29 cellular contexts compared by ENCODE assay signal in genomic region chr1:57678138-57678537, GRCh38.
DNase-seq lines count a peak whose midpoint lies in the region; ATAC-seq, FAIRE-seq and TF ChIP-seq lines count a peak whose summit lies in the region.
"Had no signal": no experiment of that assay in that cellular context is flagged by ENCODE, and none has a peak within 500 bp of the region (broad histone marks: within the 10 kb centered on the region; RNA-seq: fewer than 3 reads in every experiment).

No MANE protein-coding gene starts in this region.

- no peak for TF ChIP-seq CTCF in HepG2 (CRISPR knock-in tag; IDR thresholded peaks at IDR 0.05)

- no peak for TF ChIP-seq POLR2A in HepG2 (IDR thresholded peaks at IDR 0.05; ENCODE audit: insufficient read depth in 1 of 2, low read depth in 2 of 2, low read length in 2 of 2)

- H2AFZ ChIP-seq in HepG2 (ENCODE audit: low read length): no peak overlapping the region

- 6% methylated on average over 1 of the region's 1 CpG for WGBS in HepG2 (ENCODE audit: low lambda C conversion rate)

- no peak for TF ChIP-seq RAD21 in HepG2 (CRISPR knock-in tag; IDR thresholded peaks at IDR 0.05)

- POLR2A ChIA-PET in HepG2 (lab: Yijun Ruan, JAX): no interaction called here

- DNase-seq in NCI-H2081 (lab: John Stamatoyannopoulos, UW) (peak; percentile 6 to 40), NCI-H2081 treated with DMSO at 0.1 percent for 48 hours (lab: John Stamatoyannopoulos, UW) (no peak), NCI-H187 treated with DMSO at 0.1 percent for 48 hours (lab: John Stamatoyannopoulos, UW) (peak; percentile 95), NCI-H524 (lab: John Stamatoyannopoulos, UW) (peak; percentile 12 to 63), HepG2 (ENCODE audit: low spot score) (no peak), HuH-7.5 (ENCODE audit: low spot score) (no peak)
- DNase-seq: activated CD4-positive, alpha-beta memory T cell treated with anti-CD3 and anti-CD28 coated beads, Interleukin-2, amount 10 ng/mL, durations not matched to agents 7 days and 5 days; activated CD4-positive, alpha-beta T cell treated with anti-CD3 and anti-CD28 coated beads for 1 hour; anterior cingulate cortex; CD4-positive, alpha-beta T cell; effector CD4-positive, alpha-beta T cell; glutamatergic neuron; islet precursor cell; natural killer cell; NCI-H1694; occipital lobe; PC-3; stimulated activated naive CD8-positive, alpha-beta T cell treated with anti-CD3 and anti-CD28 coated beads, Interleukin-15, Interleukin-2, amounts not matched to agents 100 U/mL and 50 U/mL, for 24 hours; T-helper 2 cell; uterus had no signal

- ATAC-seq in GM21619 (IDR thresholded peaks at IDR 0.05; ENCODE audit: unreplicated experiment) (no peak), HepG2 (no peak), HG03025 (IDR thresholded peaks at IDR 0.05; ENCODE audit: low FRiP score, unreplicated experiment) (no peak)
- ATAC-seq: activated naive CD4-positive, alpha-beta T cell treated with anti-CD3 and anti-CD28 coated beads, Interleukin-2, amount 50 U/mL, for 72 hours; activated T-helper 17 cell treated with anti-CD3 and anti-CD28 coated beads, Interleukin-2, amount 50 U/mL, for 72 hours; natural killer cell; PC-3; SK-N-SH treated with all-trans-retinoic acid at 6 μM for 48 hours; stimulated activated naive CD8-positive, alpha-beta T cell treated with anti-CD3 and anti-CD28 coated beads, Interleukin-15, Interleukin-2, amounts not matched to agents 100 U/mL and 50 U/mL, for 24 hours had no signal

- in situ Hi-C loops in HepG2 (cut with HindIII; ENCODE audit: extremely low pct_ligation_motif_present, low pct_unique_long_range_greater_than_20kb): no loop called here

- FAIRE-seq in HepG2 (lab: Jason Lieb, UNC): no peak
- FAIRE-seq: bronchial epithelial cell, colon had no signal

- no peaks in the 10 kb centered on the region for H3K27me3 ChIP-seq in HepG2 (ENCODE audit: control insufficient read depth in 1 of 2, insufficient read depth in 2 of 2, low read length in 2 of 2)
- H3K27me3 ChIP-seq: uterus had no signal

- intact Hi-C loops in HepG2 (cut with micrococcal nuclease; ENCODE audit: unreplicated experiment): no loop called here

- no TSS peak for BruUV-seq in HepG2 (replicated peaks; lab: Mats Ljungman, UMichigan)

- H3K79me2 ChIP-seq in HepG2 (ENCODE audit: insufficient read depth, low read length): no peaks in the 10 kb centered on the region

- no peaks in the 10 kb centered on the region for H3K4me1 ChIP-seq in HepG2 (ENCODE audit: insufficient read depth, low read length)
- H3K4me1 ChIP-seq: uterus had no signal

- H3K4me2 ChIP-seq in HepG2 (ENCODE audit: low read depth, low read length): no peak overlapping the region

- no peak for TF ChIP-seq EP300 in HepG2 (IDR thresholded peaks at IDR 0.05; ENCODE audit: low read depth in 2 of 2, low read length in 2 of 2)
- no peak for TF ChIP-seq EP300 in HepG2 (CRISPR knock-in tag; IDR thresholded peaks at IDR 0.05; ENCODE audit: borderline replicate concordance)

- H3K9ac ChIP-seq in HepG2 (ENCODE audit: insufficient read depth, low read depth, low read length): no peak overlapping the region

- CTCF ChIA-PET in HepG2 (lab: Yijun Ruan, JAX; ENCODE audit: low intra/inter-chr PET ratio, low total read pairs): no interaction called here

- H3K36me3 ChIP-seq in HepG2 (replicated peaks in 1 of 2; ENCODE audit: control insufficient read depth in 1 of 2, insufficient read depth in 2 of 2, low read length in 2 of 2): no peaks in the 10 kb centered on the region
- H3K36me3 ChIP-seq: thoracic aorta, uterus had no signal

- no peaks in the 10 kb centered on the region for H3K9me3 ChIP-seq in HepG2 (ENCODE audit: low read length)
- H3K9me3 ChIP-seq: thoracic aorta, uterus had no signal

- H3K4me3 ChIP-seq in HepG2 (replicated peaks in 1 of 3; ENCODE audit: insufficient read depth in 1 of 3, low read depth in 2 of 3, low read length in 3 of 3): no peak overlapping the region
- H3K4me3 ChIP-seq: thoracic aorta, uterus had no signal

- H4K20me1 ChIP-seq in HepG2 (ENCODE audit: insufficient read depth, low read length): no peaks in the 10 kb centered on the region

- H3K27ac ChIP-seq in HepG2 (ENCODE audit: extremely low read length, insufficient read depth, low read length): no peak overlapping the region
- H3K27ac ChIP-seq: epithelial cell of prostate, thoracic aorta, uterus had no signal

TF ChIP-seq in HepG2, 621 proteins besides CTCF, POLR2A, EP300 and RAD21 (continues in another document):
- TF ChIP-seq SMARCE1 (IDR thresholded peaks at IDR 0.05; ENCODE audit: borderline replicate concordance): no peak
- TF ChIP-seq ZNF687 (CRISPR knock-in tag; IDR thresholded peaks at IDR 0.05): no peak
- TF ChIP-seq KLF6 (CRISPR knock-in tag; IDR thresholded peaks at IDR 0.05): no peak
- no peak for TF ChIP-seq NRL (CRISPR knock-in tag; IDR thresholded peaks at IDR 0.05; ENCODE audit: borderline replicate concordance)
- TF ChIP-seq PTBP1 (IDR thresholded peaks at IDR 0.05; ENCODE audit: low read depth, low read length, poor library complexity, severe bottlenecking): no peak
- TF ChIP-seq MYPOP (CRISPR knock-in tag; IDR thresholded peaks at IDR 0.05): no peak
- TF ChIP-seq JARID2 (CRISPR knock-in tag; IDR thresholded peaks at IDR 0.05; ENCODE audit: insufficient replicate concordance): no peak
- TF ChIP-seq ZBTB10 (CRISPR knock-in tag; IDR thresholded peaks at IDR 0.05; ENCODE audit: borderline replicate concordance): no peak
- no peak for TF ChIP-seq PAWR (CRISPR knock-in tag; IDR thresholded peaks at IDR 0.05; ENCODE audit: borderline replicate concordance)

Comparison
In these comparisons a context has a peak if more than half of its experiments do, and no peak if none do; other contexts are left out.
1. DNase-seq: peak in NCI-H2081 (2 of 2), NCI-H187 treated with DMSO at 0.1 percent for 48 hours (single experiment) and NCI-H524 (2 of 2); none in NCI-H2081 treated with DMSO at 0.1 percent for 48 hours (single experiment), HepG2 (single experiment) and HuH-7.5 (single experiment).